ENCODE assay signal across 14 cellular contexts in genomic region chr2:23221236-23221635, GRCh38.
DNase-seq lines count a peak whose midpoint lies in the region; ATAC-seq and TF ChIP-seq lines count a peak whose summit lies in the region.
"Had no signal": no experiment of that assay in that cellular context is flagged by ENCODE, and none has a peak within 500 bp of the region (broad histone marks: within the 10 kb centered on the region; RNA-seq: fewer than 3 reads in every experiment).

No MANE protein-coding gene starts in this region.

- DNase-seq in AG10803 (ENCODE audit: low read depth): peak; percentile 4
- peak; percentile 57 for DNase-seq in GM23248
- DNase-seq in mammary epithelial cell: peak; percentile 9
- DNase-seq in neural crest cell (ENCODE audit: low read depth, low spot score): no peak
- DNase-seq in hippocampal formation (lab: John Stamatoyannopoulos, UW): no peak
- DNase-seq: GOT3, H9 had no signal

- H3K9me2 ChIP-seq in GM23248 (ENCODE audit: insufficient read depth): no peaks in the 10 kb centered on the region

- ATAC-seq in GM18519 (IDR thresholded peaks at IDR 0.05; ENCODE audit: low FRiP score, unreplicated experiment): no peak
- ATAC-seq in GM21367 (IDR thresholded peaks at IDR 0.05; ENCODE audit: unreplicated experiment): no peak
- ATAC-seq in HG02763 (IDR thresholded peaks at IDR 0.05; ENCODE audit: unreplicated experiment): no peak
- ATAC-seq: GM12878, K562 had no signal

- no peaks in the 10 kb centered on the region for H3K9me3 ChIP-seq in GM23248 (ENCODE audit: low read depth)
- no peaks in the 10 kb centered on the region for H3K9me3 ChIP-seq in mammary epithelial cell (replicated peaks; ENCODE audit: insufficient read depth, low read length)
- H3K9me3 ChIP-seq: BLaER1 had no signal

- no peak overlapping the region for H3K4me3 ChIP-seq in AG10803 (ENCODE audit: low read length)
- H3K4me3 ChIP-seq in GM23248: no peak overlapping the region
- H3K4me3 ChIP-seq in mammary epithelial cell (replicated peaks in 1 of 3; ENCODE audit: insufficient read depth in 1 of 3, low read depth in 2 of 3, low read length in 3 of 3): no peak overlapping the region
- H3K4me3 ChIP-seq: BLaER1, GM12878, K562 had no signal

- peaks cover 5% of the 10 kb centered on the region for H3K9me3 Mint-ChIP-seq in neural crest cell
- H3K9me3 Mint-ChIP-seq: H9 had no signal

- H3K36me3 ChIP-seq in GM23248 (ENCODE audit: low read depth) (no peaks in the 10 kb centered on the region), mammary epithelial cell (ENCODE audit: insufficient read depth, low read length) (no peaks in the 10 kb centered on the region)
- H3K36me3 ChIP-seq: BLaER1 had no signal

- H4K20me1 ChIP-seq in GM23248 (ENCODE audit: insufficient read depth): no peaks in the 10 kb centered on the region
- no peaks in the 10 kb centered on the region for H4K20me1 ChIP-seq in mammary epithelial cell (ENCODE audit: insufficient read depth, low read length)
- H4K20me1 ChIP-seq: BLaER1 had no signal

- TF ChIP-seq CTCF in AG10803 (conservative IDR thresholded peaks at IDR 0.05; ENCODE audit: low read length): no peak
- TF ChIP-seq CTCF in mammary epithelial cell (conservative IDR thresholded peaks at IDR 0.05 in 1 of 2, IDR thresholded peaks at IDR 0.05 in 1 of 2; ENCODE audit: extremely low read depth in 1 of 2, insufficient read depth in 1 of 2, low read depth in 1 of 2, low read length in 2 of 2): no peak
- TF ChIP-seq CTCF in neural crest cell (conservative IDR thresholded peaks at IDR 0.05): no peak

- H3K27ac Mint-ChIP-seq in neural crest cell (ENCODE audit: unreplicated experiment): peak overlapping the region; percentile 43
- H3K27ac Mint-ChIP-seq: H9 had no signal

- intact Hi-C loops in mammary epithelial cell (cut with micrococcal nuclease): no loop called here

- H3K4me2 ChIP-seq in GM23248 (ENCODE audit: unreplicated experiment): no peak overlapping the region
- peak overlapping the region; percentile 21 for H3K4me2 ChIP-seq in mammary epithelial cell (ENCODE audit: insufficient read depth, low read depth, low read length)
- H3K4me2 ChIP-seq: BLaER1 had no signal

- no peaks in the 10 kb centered on the region for H3K36me3 Mint-ChIP-seq in neural crest cell (ENCODE audit: low read depth)

- BruUV-seq in mammary epithelial cell (replicated peaks; lab: Mats Ljungman, UMichigan): no TSS peak

- H3K9ac ChIP-seq in GM23248 (no peak overlapping the region), mammary epithelial cell (ENCODE audit: insufficient read depth, low read length) (no peak overlapping the region)
- H3K9ac ChIP-seq: BLaER1 had no signal

- no peaks in the 10 kb centered on the region for H3F3A ChIP-seq in GM23248 (ENCODE audit: insufficient read depth)

- H3K27ac ChIP-seq in GM23248 (peak overlapping the region; percentile 13), mammary epithelial cell (ENCODE audit: insufficient read depth, low read depth, low read length) (no peak overlapping the region)
- H3K27ac ChIP-seq: BLaER1, HL-60 had no signal

- peaks cover 39% of the 10 kb centered on the region for H3K4me1 Mint-ChIP-seq in neural crest cell

- no peaks in the 10 kb centered on the region for H3K27me3 Mint-ChIP-seq in neural crest cell (ENCODE audit: low read depth)

- H3K79me2 ChIP-seq in GM23248 (ENCODE audit: insufficient read depth) (no peaks in the 10 kb centered on the region), mammary epithelial cell (ENCODE audit: insufficient read depth, low read length) (no peaks in the 10 kb centered on the region)

- WGBS in GM23248 (ENCODE audit: low coverage in 1 of 2, low lambda C conversion rate in 2 of 2, missing lambda C conversion rate in 2 of 2), 2 experiments: 50 to 57% methylated on average over 4 to 5 of the region's 5 CpGs
- 73% methylated on average over 5 of the region's 5 CpGs for WGBS in mammary epithelial cell (ENCODE audit: low coverage, missing lambda C conversion rate)

- no peaks in the 10 kb centered on the region for H3K27me3 ChIP-seq in GM23248 (replicated peaks; ENCODE audit: insufficient read depth)
- H3K27me3 ChIP-seq in mammary epithelial cell (ENCODE audit: insufficient read depth, low read length): no peaks in the 10 kb centered on the region
- H3K27me3 ChIP-seq: BLaER1 had no signal

- peak overlapping the region; percentile 16 for H3K4me3 Mint-ChIP-seq in neural crest cell
- H3K4me3 Mint-ChIP-seq: H9 had no signal

- H2AFZ ChIP-seq in GM23248: no peak overlapping the region
- H2AFZ ChIP-seq in mammary epithelial cell (ENCODE audit: low read depth, low read length): no peak overlapping the region

- dilution Hi-C loops in mammary epithelial cell (cut with HindIII; ENCODE audit: low sequenced_read_pairs): no loop called here

- H3K4me1 ChIP-seq in GM23248 (ENCODE audit: insufficient read depth) (peaks cover 13% of the 10 kb centered on the region; the same call in 1 of the 2 replicates), mammary epithelial cell (ENCODE audit: insufficient read depth, low read length) (peaks cover 9% of the 10 kb centered on the region)
- H3K4me1 ChIP-seq: BLaER1 had no signal

- CTCF ChIA-PET in mammary epithelial cell (lab: Charles Lee; ENCODE audit: low non-redundant PET): no interaction called here

- in situ Hi-C loops in GM23248 (cut with MboI): no loop called here
- in situ Hi-C loops in mammary epithelial cell (cut with MboI; ENCODE audit: low sequenced_read_pairs in 2 of 2): no loop called here

Comparison
In these comparisons a context has a peak if more than half of its experiments do, and no peak if none do; other contexts are left out.
1. DNase-seq: peak in AG10803 (single experiment), GM23248 (single experiment) and mammary epithelial cell (single experiment); none in neural crest cell (single experiment) and hippocampal formation (0 of 2).